1 cellular context compared by ENCODE assay signal in the genomic region with DNA sequence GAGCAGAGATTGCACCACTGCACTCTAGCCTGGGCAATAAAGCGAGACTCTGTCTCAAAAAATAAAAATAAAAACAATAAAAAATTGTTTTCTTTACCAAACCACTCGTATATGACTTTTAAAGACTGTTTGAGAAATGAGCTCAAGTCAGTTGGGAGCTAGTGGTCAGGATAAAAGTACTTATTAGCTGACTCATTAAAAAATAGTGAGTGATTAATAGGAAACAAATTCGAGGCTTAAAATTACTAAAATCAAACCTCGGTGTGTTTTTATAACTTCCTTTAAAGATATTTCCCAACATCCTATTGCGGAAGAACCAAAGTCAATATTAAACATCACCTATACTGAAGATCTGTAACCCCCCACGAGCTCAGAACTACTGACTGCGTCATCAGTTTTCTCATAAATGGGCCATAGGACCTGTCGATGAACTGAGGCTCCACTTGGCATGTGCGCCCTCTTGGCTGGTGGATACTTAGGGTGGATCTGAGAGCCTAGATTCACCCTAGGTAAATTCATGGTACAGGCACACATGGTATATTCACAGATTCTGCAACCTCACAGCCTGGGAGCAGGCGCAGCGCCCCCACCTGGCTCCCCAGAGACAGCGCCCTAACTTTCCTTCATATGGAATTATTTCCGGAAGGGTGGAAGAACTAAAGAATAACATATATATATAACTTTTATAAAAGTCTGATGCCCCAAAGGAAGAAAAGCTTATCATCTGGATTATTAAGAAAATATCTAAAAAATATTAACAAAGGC.
TF ChIP-seq lines count a peak whose summit lies in the region.

No MANE protein-coding gene starts in this region.

TF ChIP-seq in H1, 55 proteins besides CTCF, POLR2A, EP300 and RAD21:
- TF ChIP-seq MAFK (IDR thresholded peaks at IDR 0.05; ENCODE audit: low read depth, low read length): 0 out of 2 replicates have a peak, but pooled peaks have one; percentile 3
- no peak for TF ChIP-seq SP4 (IDR thresholded peaks at IDR 0.05; ENCODE audit: low read length)
